ENCODE assay signal across 2 cellular contexts in genomic region chrX:154729439-154729838, GRCh38.
TF ChIP-seq lines count a peak whose summit lies in the region.

No MANE protein-coding gene starts in this region.

TF ChIP-seq in SK-N-SH, 30 proteins besides CTCF, POLR2A, EP300 and RAD21 (continued from another document):
- no peak for TF ChIP-seq REST (IDR thresholded peaks at IDR 0.05; ENCODE audit: low read depth, low read length)

TF ChIP-seq in SK-N-SH treated with all-trans-retinoic acid at 6 μM for 48 hours, 23 proteins besides CTCF, POLR2A, EP300 and RAD21 (continued from another document):
- TF ChIP-seq CSRNP3 (CRISPR knock-in tag; IDR thresholded peaks at IDR 0.05) (no peak), GLIS3 (CRISPR knock-in tag; IDR thresholded peaks at IDR 0.05) (no peak), ZNF8 (CRISPR knock-in tag; IDR thresholded peaks at IDR 0.05) (no peak), ISL1 (CRISPR knock-in tag; IDR thresholded peaks at IDR 0.05) (no peak), TOX (CRISPR knock-in tag; IDR thresholded peaks at IDR 0.05; ENCODE audit: borderline replicate concordance) (no peak), ZC3H10 (CRISPR knock-in tag; IDR thresholded peaks at IDR 0.05) (no peak), RARB (CRISPR knock-in tag; IDR thresholded peaks at IDR 0.05) (no peak), OSR1 (CRISPR knock-in tag; IDR thresholded peaks at IDR 0.05) (no peak), BACH2 (CRISPR knock-in tag; IDR thresholded peaks at IDR 0.05; ENCODE audit: borderline replicate concordance) (no peak), ESRRG (CRISPR knock-in tag; IDR thresholded peaks at IDR 0.05) (no peak), SNAI2 (CRISPR knock-in tag; IDR thresholded peaks at IDR 0.05) (no peak), TSHZ2 (CRISPR knock-in tag; IDR thresholded peaks at IDR 0.05) (no peak), ZNF565 (CRISPR knock-in tag; conservative IDR thresholded peaks at IDR 0.05; ENCODE audit: low read depth) (no peak), POU6F1 (CRISPR knock-in tag; IDR thresholded peaks at IDR 0.05; ENCODE audit: borderline replicate concordance, low read depth) (no peak), ARNTL (CRISPR knock-in tag; IDR thresholded peaks at IDR 0.05; ENCODE audit: borderline replicate concordance, low read depth) (no peak), ZFP3 (CRISPR knock-in tag; IDR thresholded peaks at IDR 0.05) (no peak), CSDC2 (CRISPR knock-in tag; IDR thresholded peaks at IDR 0.05) (no peak)
